In genomic region chr22:26276530-26277200, GRCh38 we compare ENCODE assay signal across 21 cellular contexts.
DNase-seq lines count a peak whose midpoint lies in the region; ATAC-seq, FAIRE-seq and TF ChIP-seq lines count a peak whose summit lies in the region.
"Had no signal": no experiment of that assay in that cellular context is flagged by ENCODE, and none has a peak within 500 bp of the region (broad histone marks: within the 10 kb centered on the region; RNA-seq: fewer than 3 reads in every experiment).

No MANE protein-coding gene starts in this region.

- no peak overlapping the region for H2AFZ ChIP-seq in H1 (ENCODE audit: low read length)

- H3K9ac ChIP-seq in H1 (replicated peaks in 1 of 4; ENCODE audit: extremely low read depth in 1 of 4, low read depth in 3 of 4, low read length in 3 of 4) = no peak overlapping the region

- no peak overlapping the region for H2BK20ac ChIP-seq in H1 (ENCODE audit: low read length)

- no peak overlapping the region for H2BK120ac ChIP-seq in H1 (replicated peaks; ENCODE audit: low read depth, low read length)

- H3K36me3 Mint-ChIP-seq in T-helper 17 cell (ENCODE audit: low read depth) = no peaks in the 10 kb centered on the region

- H3K36me3 ChIP-seq in A673 (ENCODE audit: insufficient read depth, low read length, poor library complexity, severe bottlenecking) (no peaks in the 10 kb centered on the region), H1 (ENCODE audit: control insufficient read depth in 2 of 4, insufficient read depth in 4 of 4, low read length in 3 of 4) (no peaks in the 10 kb centered on the region)
- H3K36me3 ChIP-seq: Peyer's patch had no signal

- no peaks in the 10 kb centered on the region for H3K4me1 ChIP-seq in A673 (ENCODE audit: insufficient read depth, low read length, poor library complexity, severe bottlenecking)
- H3K4me1 ChIP-seq in H1 (replicated peaks in 1 of 4; ENCODE audit: control insufficient read depth in 3 of 4, insufficient read depth in 4 of 4, low read length in 3 of 4) = peaks cover 0 to 5% (median 1%) of the 10 kb centered on the region in 4 experiments; a peak in 4 of 7 replicates
- H3K4me1 ChIP-seq: Peyer's patch had no signal

- H3K27me3 ChIP-seq in A673 (replicated peaks; ENCODE audit: insufficient read depth, low read depth, low read length, poor library complexity) (peaks cover 36% of the 10 kb centered on the region), H1 (replicated peaks in 1 of 4; ENCODE audit: control insufficient read depth in 3 of 4, extremely low read depth in 1 of 4, insufficient read depth in 3 of 4, low read length in 3 of 4) (no peaks in the 10 kb centered on the region)
- H3K27me3 ChIP-seq: Peyer's patch had no signal

- H4K5ac ChIP-seq in H1 (ENCODE audit: insufficient read length, low read depth, low read length) = no peak overlapping the region

- POLR2A ChIA-PET in A673 (lab: Charles Lee; ENCODE audit: low non-redundant PET) (no interaction called here), H1 (lab: Charles Lee; ENCODE audit: partially characterized antibody) (no interaction called here)

- no peak for ATAC-seq in GM21447 (IDR thresholded peaks at IDR 0.05; ENCODE audit: unreplicated experiment)
- ATAC-seq in T-helper 17 cell = no peak
- ATAC-seq: HepG2 had no signal

- FAIRE-seq in H1 (lab: Jason Lieb, UNC) = peak; percentile 36
- FAIRE-seq: GM12891, GM18507, HepG2 had no signal

- no peak overlapping the region for H2AK5ac ChIP-seq in H1 (ENCODE audit: low read depth, low read length)

- H2BK5ac ChIP-seq in H1 (ENCODE audit: low read depth, low read length) = no peak overlapping the region

- no peak for TF ChIP-seq RAD21 in H1 (IDR thresholded peaks at IDR 0.05 in 1 of 2, conservative IDR thresholded peaks at IDR 0.05 in 1 of 2; ENCODE audit: low read depth in 2 of 2, low read length in 2 of 2)

- no peak overlapping the region for H4K8ac ChIP-seq in H1 (ENCODE audit: extremely low read depth, insufficient read depth, low read length)

- H3K27ac Mint-ChIP-seq in T-helper 17 cell = no peak overlapping the region
- H3K27ac Mint-ChIP-seq: CD4-positive, alpha-beta T cell; H9 had no signal

- no peaks in the 10 kb centered on the region for H3K79me2 ChIP-seq in H1 (ENCODE audit: control insufficient read depth in 1 of 2, insufficient read depth in 2 of 2, low read length in 2 of 2)

- H3K4me3 ChIP-seq in A673 (ENCODE audit: low read depth, low read length, poor library complexity, severe bottlenecking) (no peak overlapping the region), H1 (ENCODE audit: extremely low read depth in 1 of 4, insufficient read depth in 2 of 4, low read depth in 3 of 4, low read length in 4 of 4) (no peak overlapping the region)
- H3K4me3 ChIP-seq: Peyer's patch had no signal

- no peak overlapping the region for H3K18ac ChIP-seq in H1 (ENCODE audit: extremely low read depth, low read length)

- DNase-seq in A673 (ENCODE audit: low spot score) = peak; percentile 9
- peak; percentile 22 for DNase-seq in NCI-H2227 (lab: John Stamatoyannopoulos, UW; ENCODE audit: unreplicated experiment)
- DNase-seq in H1 (ENCODE audit: low read depth in 1 of 2, low spot score in 2 of 2) = peak in 1 of 2 experiments; percentile 9
- peak; percentile 3 for DNase-seq in middle frontal gyrus (ENCODE audit: extremely low spot score, low spot score)
- DNase-seq in T-helper 17 cell = no peak
- no peak for DNase-seq in iPS-NIHi7 (ENCODE audit: extremely low spot score)
- DNase-seq: CD4-positive, alpha-beta T cell; EL; H9; KBM-7; NCI-H1417; NCI-H187; NCI-H2107; NCI-H226; NCI-H526; NK-92 treated with Interleukin-12 subunit alpha and Interleukin-12 subunit beta, amount 100 ng/mL, for 24 hours; Peyer's patch had no signal

- H3K14ac ChIP-seq in H1 (ENCODE audit: insufficient read length) = no peak overlapping the region

- H3K23ac ChIP-seq in H1 (ENCODE audit: insufficient read length) = no peak overlapping the region

- no peaks in the 10 kb centered on the region for H3K79me1 ChIP-seq in H1 (ENCODE audit: low read depth, low read length)

- BruUV-seq in A673 (replicated peaks; lab: Mats Ljungman, UMichigan) = no TSS peak

- CTCF ChIA-PET in A673 (lab: Charles Lee) = no interaction called here
- CTCF ChIA-PET in H1 (lab: Charles Lee; ENCODE audit: partially characterized antibody) = interaction anchor here (0.6 to 1.8 kb wide), 4 partner anchors 16 to 89 kb away, joined by 3 to 5 read pairs (median 4); no protein-coding TSS in a partner anchor

- no peak overlapping the region for H3K27ac ChIP-seq in A673 (ENCODE audit: low read depth, low read length, poor library complexity, severe bottlenecking)
- no peak overlapping the region for H3K27ac ChIP-seq in H1 (ENCODE audit: low read depth, low read length)
- H3K27ac ChIP-seq: Peyer's patch had no signal

- intact Hi-C loops in A673 (cut with micrococcal nuclease; ENCODE audit: unreplicated experiment) = no loop called here

- TF ChIP-seq EP300 in H1 (IDR thresholded peaks at IDR 0.05; ENCODE audit: borderline replicate concordance in 1 of 2, low read depth in 2 of 2, low read length in 2 of 2) = no peak

- no peaks in the 10 kb centered on the region; the same call in 1 of the 2 replicates for H3K23me2 ChIP-seq in H1 (ENCODE audit: low read depth, low read length)

- no peaks in the 10 kb centered on the region for H3K4me1 Mint-ChIP-seq in T-helper 17 cell

- no peak for TF ChIP-seq POLR2A in H1 (IDR thresholded peaks at IDR 0.05; ENCODE audit: control extremely low read depth in 1 of 2, low read depth in 2 of 2, low read length in 2 of 2)

- H3K4me3 Mint-ChIP-seq in T-helper 17 cell = no peak overlapping the region
- H3K4me3 Mint-ChIP-seq: CD4-positive, alpha-beta T cell; H9 had no signal

- H4K20me1 ChIP-seq in H1 (replicated peaks in 1 of 2; ENCODE audit: control insufficient read depth in 1 of 2, insufficient read depth in 2 of 2, low read length in 2 of 2) = no peaks in the 10 kb centered on the region

- no peak overlapping the region for H2BK15ac ChIP-seq in H1 (ENCODE audit: low read length)

- peaks cover 52% of the 10 kb centered on the region for H3K27me3 Mint-ChIP-seq in T-helper 17 cell

- no peak overlapping the region for H3K4ac ChIP-seq in H1 (replicated peaks; ENCODE audit: insufficient read length, low read depth, low read length)

- no peak overlapping the region for H3K4me2 ChIP-seq in H1 (ENCODE audit: insufficient read depth in 1 of 2, low read depth in 2 of 2, low read length in 2 of 2)

- H3K56ac ChIP-seq in H1 (replicated peaks; ENCODE audit: insufficient read length, low read depth, low read length) = no peak overlapping the region

- no peak overlapping the region for H2BK12ac ChIP-seq in H1 (ENCODE audit: low read depth, low read length)

- H4K91ac ChIP-seq in H1 (replicated peaks; ENCODE audit: insufficient read length, low read length) = no peak overlapping the region

- TF ChIP-seq CTCF in A673 (conservative IDR thresholded peaks at IDR 0.05; ENCODE audit: low read depth, low read length) (no peak), H1 (IDR thresholded peaks at IDR 0.05; ENCODE audit: control extremely low read depth in 1 of 3, insufficient read depth in 1 of 3, low read depth in 1 of 3, low read length in 3 of 3) (no peak)

- H3K9me3 ChIP-seq in A673 (ENCODE audit: low read depth, low read length, poor library complexity, severe bottlenecking) = no peaks in the 10 kb centered on the region
- H3K9me3 ChIP-seq in H1 (ENCODE audit: insufficient read depth in 2 of 2, low read depth in 1 of 2, low read length in 1 of 2) = no peaks in the 10 kb centered on the region
- peaks cover 3% of the 10 kb centered on the region for H3K9me3 ChIP-seq in T-helper 17 cell (ENCODE audit: control insufficient read depth, low read length, poor library complexity, severe bottlenecking)
- H3K9me3 ChIP-seq: Peyer's patch had no signal

- 85% methylated on average over 11 of the region's 11 CpGs; no CpG with 5 or more reads in 1 of the 2 experiments for WGBS in H1 (ENCODE audit: extremely low coverage in 1 of 2, insufficient coverage in 1 of 2, insufficient read length in 1 of 2, insufficient replicate concordance in 2 of 2, low coverage in 1 of 2, low lambda C conversion rate in 2 of 2, missing lambda C conversion rate in 1 of 2), 2 experiments

TF ChIP-seq in H1, 55 proteins besides CTCF, POLR2A, EP300 and RAD21:
- TF ChIP-seq ZNF274 (IDR thresholded peaks at IDR 0.05; ENCODE audit: borderline replicate concordance, extremely low read depth, low read length) (no peak), RXRA (IDR thresholded peaks at IDR 0.05; ENCODE audit: insufficient read depth, low read depth, low read length) (no peak), NANOG (IDR thresholded peaks at IDR 0.05; ENCODE audit: insufficient read depth, low read depth, low read length, poor library complexity, severe bottlenecking) (no peak)

Comparison
In these comparisons a context has a peak if more than half of its experiments do, and no peak if none do; other contexts are left out.
1. DNase-seq: peak in A673 (single experiment), NCI-H2227 (single experiment) and middle frontal gyrus (single experiment); none in T-helper 17 cell (0 of 3) and iPS-NIHi7 (single experiment).